Comparison of ENCODE assay signal across 11 cellular contexts in the genomic region with DNA sequence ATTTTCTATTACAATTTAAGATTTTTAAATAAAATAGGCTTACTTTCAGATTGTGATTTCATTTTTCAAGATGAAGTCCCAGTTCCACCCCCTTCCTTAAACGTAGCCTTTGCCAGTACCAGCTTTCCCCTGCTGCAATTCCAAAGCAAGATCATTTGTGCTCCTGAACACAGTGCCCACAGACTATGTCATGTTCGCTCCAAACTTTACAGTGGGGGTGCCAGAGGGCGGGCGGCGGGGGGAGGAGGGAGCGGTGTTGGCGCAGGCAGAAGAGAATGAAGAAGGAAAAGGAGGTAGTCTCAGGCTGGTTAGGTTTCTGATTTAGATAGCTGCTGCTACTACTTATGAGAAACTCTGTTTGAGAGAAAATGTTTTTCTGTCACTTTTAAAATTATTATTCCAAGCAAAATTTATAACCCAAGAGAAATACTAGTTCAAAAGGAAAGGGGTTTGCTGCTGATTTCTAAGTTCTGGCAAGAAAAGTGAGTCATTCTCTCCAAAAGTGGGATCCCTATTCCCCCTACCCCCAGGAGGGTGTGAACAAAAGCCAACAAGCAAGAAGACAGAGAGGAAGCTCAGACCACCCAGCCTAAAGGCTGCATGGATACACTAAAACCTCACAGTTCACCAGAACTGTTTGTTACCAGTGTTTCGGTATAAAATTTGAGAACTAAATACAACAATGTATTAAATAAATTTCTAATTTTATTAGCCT.
DNase-seq lines count a peak whose midpoint lies in the region; ATAC-seq and TF ChIP-seq lines count a peak whose summit lies in the region.
"Had no signal": no experiment of that assay in that cellular context is flagged by ENCODE, and none has a peak within 500 bp of the region (broad histone marks: within the 10 kb centered on the region; RNA-seq: fewer than 3 reads in every experiment).

No MANE protein-coding gene starts in this region.

- peak; percentile 36 for DNase-seq in glomerular visceral epithelial cell (ENCODE audit: extremely low spot score)
- no peak for DNase-seq in occipital lobe (lab: John Stamatoyannopoulos, UW)
- no peak for DNase-seq in ascending aorta (ENCODE audit: low spot score in 2 of 2)
- DNase-seq in NCI-H2081 (lab: John Stamatoyannopoulos, UW) = no peak
- no peak for DNase-seq in effector CD8-positive, alpha-beta T cell (lab: John Stamatoyannopoulos, UW)
- DNase-seq: adrenal gland, KBM-7, left lung had no signal

- no peaks in the 10 kb centered on the region for H3K36me3 ChIP-seq in ascending aorta
- H3K36me3 ChIP-seq: adrenal gland, left lung had no signal

- TF ChIP-seq CTCF in ascending aorta (IDR thresholded peaks at IDR 0.05) = no peak

- ATAC-seq in GM18508 (IDR thresholded peaks at IDR 0.05; ENCODE audit: insufficient read depth, unreplicated experiment) = peak; percentile 39
- ATAC-seq in GM21619 (IDR thresholded peaks at IDR 0.05; ENCODE audit: unreplicated experiment) = peak; percentile 45
- ATAC-seq in HG03378 (IDR thresholded peaks at IDR 0.05; ENCODE audit: unreplicated experiment) = peak; percentile 37
- ATAC-seq: left lung had no signal

- H3K4me1 ChIP-seq in ascending aorta = peaks cover 0 to 11% of the 10 kb centered on the region in 2 donors
- H3K4me1 ChIP-seq: left lung had no signal

- intact Hi-C loops in ascending aorta (cut with DNase I) = no loop called here

- H3K27ac ChIP-seq in ascending aorta = no peak overlapping the region
- H3K27ac ChIP-seq: adrenal gland, left lung had no signal

- no peaks in the 10 kb centered on the region for H3K27me3 ChIP-seq in ascending aorta
- H3K27me3 ChIP-seq: adrenal gland, left lung had no signal

- no peak overlapping the region for H3K4me3 ChIP-seq in ascending aorta
- H3K4me3 ChIP-seq: adrenal gland, left lung had no signal

- no peaks in the 10 kb centered on the region for H3K9me3 ChIP-seq in ascending aorta
- H3K9me3 ChIP-seq: adrenal gland, left lung had no signal
